In the genomic region with DNA sequence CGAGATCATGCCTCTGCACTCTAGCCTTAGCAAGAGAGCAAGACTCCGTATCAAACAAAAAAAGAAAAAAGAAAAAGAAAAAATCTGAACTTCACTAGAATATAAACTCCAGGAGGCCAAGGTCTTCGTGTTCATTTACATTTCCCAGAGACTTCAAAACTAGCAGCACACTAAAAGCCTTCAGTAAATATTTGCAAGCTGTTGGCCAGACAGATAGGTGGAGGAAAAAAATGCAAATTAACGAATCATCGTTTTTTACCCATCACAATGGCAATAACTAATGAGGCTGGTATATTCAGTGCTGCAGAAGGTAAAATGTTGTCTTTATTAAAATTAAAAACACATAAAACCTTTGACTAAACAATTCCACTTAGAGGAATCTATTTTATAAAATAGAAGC, we compare ENCODE assay signal across 15 cellular contexts.
DNase-seq lines count a peak whose midpoint lies in the region; ATAC-seq and TF ChIP-seq lines count a peak whose summit lies in the region.
"Had no signal": no experiment of that assay in that cellular context is flagged by ENCODE, and none has a peak within 500 bp of the region (broad histone marks: within the 10 kb centered on the region; RNA-seq: fewer than 3 reads in every experiment).

No MANE protein-coding gene starts in this region.

- H3K36me3 ChIP-seq in GM23338 (ENCODE audit: insufficient read depth) (no peaks in the 10 kb centered on the region), HUES6 (ENCODE audit: control insufficient read depth, insufficient read depth, low read length) (peaks cover 3% of the 10 kb centered on the region; the same call in 1 of the 2 replicates)
- H3K36me3 ChIP-seq: HAP-1 had no signal

- H2AFZ ChIP-seq in GM23338, result no peak overlapping the region

- no peaks in the 10 kb centered on the region for H3K9me3 ChIP-seq in HUES6 (ENCODE audit: control insufficient read depth, insufficient read depth, low read depth, low read length)
- H3K9me3 ChIP-seq: BLaER1 treated with 17β-estradiol and CSF1 and Interleukin-3, amounts not matched to agents 10 nM and 100 nM; HAP-1 had no signal

- H3K4me3 ChIP-seq in GM23338, result no peak overlapping the region
- H3K4me3 ChIP-seq in HUES6 (ENCODE audit: low read depth, low read length), result no peak overlapping the region
- H3K4me3 ChIP-seq: BLaER1 treated with 17β-estradiol and CSF1 and Interleukin-3, amounts not matched to agents 10 nM and 100 nM; HAP-1 had no signal

- no peaks in the 10 kb centered on the region for H3K27me3 ChIP-seq in GM23338 (ENCODE audit: insufficient read depth)
- H3K27me3 ChIP-seq in HUES6 (ENCODE audit: control insufficient read depth, insufficient read depth, low read length), result no peaks in the 10 kb centered on the region
- H3K27me3 ChIP-seq: BLaER1 treated with 17β-estradiol and CSF1 and Interleukin-3, amounts not matched to agents 10 nM and 100 nM had no signal

- no peak overlapping the region for H3K9ac ChIP-seq in HUES6 (ENCODE audit: low read length)

- H3K36me3 Mint-ChIP-seq in GM23338 (ENCODE audit: low read depth), result peaks cover 2% of the 10 kb centered on the region; the same call in 1 of the 3 replicates
- H3K36me3 Mint-ChIP-seq in WTC11, result no peaks in the 10 kb centered on the region
- no peaks in the 10 kb centered on the region for H3K36me3 Mint-ChIP-seq in activated T-helper 2 cell treated with anti-CD3 and anti-CD28 coated beads, Interferon-gamma antibody, Interleukin-2, Interleukin-4, amounts not matched to agents 10 μg/mL and 5 μg/mL and 100 μg/mL, durations not matched to agents 14 hours and 24 hours and 36 hours (ENCODE audit: low read depth)
- H3K36me3 Mint-ChIP-seq: IgD-negative memory B cell had no signal

- no peak overlapping the region for H3K4me2 ChIP-seq in GM23338
- H3K4me2 ChIP-seq: BLaER1 treated with 17β-estradiol and CSF1 and Interleukin-3, amounts not matched to agents 10 nM and 100 nM had no signal

- H3K27me3 Mint-ChIP-seq in GM23338 (ENCODE audit: insufficient read depth, low read depth, poor library complexity) (peaks cover 3% of the 10 kb centered on the region), WTC11 (ENCODE audit: low read depth) (no peaks in the 10 kb centered on the region)
- no peaks in the 10 kb centered on the region for H3K27me3 Mint-ChIP-seq in activated T-helper 2 cell treated with anti-CD3 and anti-CD28 coated beads, Interferon-gamma antibody, Interleukin-2, Interleukin-4, amounts not matched to agents 10 μg/mL and 5 μg/mL and 100 μg/mL, durations not matched to agents 14 hours and 24 hours and 36 hours (ENCODE audit: low read depth)
- H3K27me3 Mint-ChIP-seq: B cell, IgD-negative memory B cell had no signal

- no peaks in the 10 kb centered on the region for H3K79me2 ChIP-seq in GM23338 (replicated peaks; ENCODE audit: insufficient read depth)

- no peaks in the 10 kb centered on the region for H3K9me3 Mint-ChIP-seq in GM23338
- H3K9me3 Mint-ChIP-seq in WTC11, result no peaks in the 10 kb centered on the region
- no peaks in the 10 kb centered on the region for H3K9me3 Mint-ChIP-seq in activated T-helper 2 cell treated with anti-CD3 and anti-CD28 coated beads, Interferon-gamma antibody, Interleukin-2, Interleukin-4, amounts not matched to agents 10 μg/mL and 5 μg/mL and 100 μg/mL, durations not matched to agents 14 hours and 24 hours and 36 hours
- H3K9me3 Mint-ChIP-seq: CD8-positive, alpha-beta T cell; IgD-negative memory B cell had no signal

- H3K27ac Mint-ChIP-seq in GM23338 (0 out of 2 replicates have a peak overlapping the region, but pooled peaks have one; percentile 62), WTC11 (peak overlapping the region; percentile 90)
- no peak overlapping the region for H3K27ac Mint-ChIP-seq in activated T-helper 2 cell treated with anti-CD3 and anti-CD28 coated beads, Interferon-gamma antibody, Interleukin-2, Interleukin-4, amounts not matched to agents 10 μg/mL and 5 μg/mL and 100 μg/mL, durations not matched to agents 14 hours and 24 hours and 36 hours
- H3K27ac Mint-ChIP-seq: B cell; CD8-positive, alpha-beta T cell; IgD-negative memory B cell had no signal

- POLR2A ChIA-PET in WTC11 (lab: Charles Lee), result no interaction called here

- H3K27ac ChIP-seq in GM23338 (ENCODE audit: low read depth) (peak overlapping the region; percentile 66), HUES6 (ENCODE audit: low read depth, low read length) (peak overlapping the region; percentile 50; the same call in 1 of the 2 replicates)
- H3K27ac ChIP-seq: BLaER1 treated with 17β-estradiol and CSF1 and Interleukin-3, amounts not matched to agents 10 nM and 100 nM had no signal

- TF ChIP-seq CTCF in GM23338 (conservative IDR thresholded peaks at IDR 0.05; ENCODE audit: low read depth in 2 of 2) (no peak), WTC11 (IDR thresholded peaks at IDR 0.05) (no peak)

- H3K4me3 Mint-ChIP-seq in GM23338 (no peak overlapping the region), WTC11 (no peak overlapping the region)
- H3K4me3 Mint-ChIP-seq in activated T-helper 2 cell treated with anti-CD3 and anti-CD28 coated beads, Interferon-gamma antibody, Interleukin-2, Interleukin-4, amounts not matched to agents 10 μg/mL and 5 μg/mL and 100 μg/mL, durations not matched to agents 14 hours and 24 hours and 36 hours (ENCODE audit: low read depth), result no peak overlapping the region
- H3K4me3 Mint-ChIP-seq: B cell; CD8-positive, alpha-beta T cell; IgD-negative memory B cell had no signal

- H3K9me2 ChIP-seq in GM23338 (ENCODE audit: insufficient read depth), result no peaks in the 10 kb centered on the region

- peaks cover 9% of the 10 kb centered on the region; the same call in 1 of the 2 replicates for H3K4me1 ChIP-seq in GM23338 (ENCODE audit: insufficient read depth)
- peaks cover 10% of the 10 kb centered on the region; the same call in 1 of the 2 replicates for H3K4me1 ChIP-seq in HUES6 (ENCODE audit: control insufficient read depth, insufficient read depth, low read length)
- H3K4me1 ChIP-seq: BLaER1 treated with 17β-estradiol and CSF1 and Interleukin-3, amounts not matched to agents 10 nM and 100 nM; HAP-1 had no signal

- DNase-seq in GM23338 (ENCODE audit: low spot score), result no peak
- no peak for DNase-seq in WTC11 (ENCODE audit: low spot score)
- DNase-seq in left lobe of liver (ENCODE audit: low spot score), result no peak
- no peak for DNase-seq in activated T-helper 2 cell treated with anti-CD3 and anti-CD28 coated beads, Interferon-gamma antibody, Interleukin-2, Interleukin-4, amounts not matched to agents 10 μg/mL and 5 μg/mL and 100 μg/mL, durations not matched to agents 14 hours and 24 hours and 36 hours (ENCODE audit: low spot score)
- no peak for DNase-seq in activated CD4-positive, alpha-beta T cell treated with anti-CD3 and anti-CD28 coated beads, Interleukin-2, amount 50 U/mL, for 48 hours
- no peak for DNase-seq in NCI-H146 (lab: John Stamatoyannopoulos, UW)
- DNase-seq: 8988T; CD8-positive, alpha-beta T cell; KG1 had no signal

- intact Hi-C loops in activated T-helper 2 cell treated with anti-CD3 and anti-CD28 coated beads, Interferon-gamma antibody, Interleukin-2, Interleukin-4, amounts not matched to agents 10 μg/mL and 5 μg/mL and 100 μg/mL, durations not matched to agents 14 hours and 24 hours and 36 hours (cut with micrococcal nuclease), result no loop called here

- H3F3A ChIP-seq in GM23338 (replicated peaks; ENCODE audit: low read depth), result no peaks in the 10 kb centered on the region

- CTCF ChIA-PET in WTC11 (lab: Charles Lee), result interaction anchor here (0.5 to 1.7 kb wide), 6 partner anchors 40 to 245 kb away, joined by 3 to 47 read pairs (median 4); no protein-coding TSS in a partner anchor

- H4K20me1 ChIP-seq in GM23338 (replicated peaks; ENCODE audit: insufficient read depth), result no peaks in the 10 kb centered on the region; the same call in 1 of the 2 replicates

- ATAC-seq in GM23338 (no peak), WTC11 (no peak), left lobe of liver (peak; percentile 46), GM18907 (IDR thresholded peaks at IDR 0.05; ENCODE audit: unreplicated experiment) (no peak)
- ATAC-seq: CD8-positive, alpha-beta T cell had no signal

- H3K4me1 Mint-ChIP-seq in GM23338 (peaks cover 17% of the 10 kb centered on the region; the same call in 2 of the 3 replicates), WTC11 (peaks cover 15% of the 10 kb centered on the region)
- H3K4me1 Mint-ChIP-seq in activated T-helper 2 cell treated with anti-CD3 and anti-CD28 coated beads, Interferon-gamma antibody, Interleukin-2, Interleukin-4, amounts not matched to agents 10 μg/mL and 5 μg/mL and 100 μg/mL, durations not matched to agents 14 hours and 24 hours and 36 hours (ENCODE audit: low read depth), result peaks cover 6% of the 10 kb centered on the region
- H3K4me1 Mint-ChIP-seq: B cell had no signal

TF ChIP-seq in WTC11, 78 proteins besides CTCF, POLR2A, EP300 and RAD21:
- TF ChIP-seq ATF6 (CRISPR knock-in tag; IDR thresholded peaks at IDR 0.05) (no peak), ZNF219 (CRISPR knock-in tag; IDR thresholded peaks at IDR 0.05; ENCODE audit: borderline replicate concordance) (no peak), SMAD4 (CRISPR knock-in tag; IDR thresholded peaks at IDR 0.05) (no peak), ETV6 (CRISPR knock-in tag; IDR thresholded peaks at IDR 0.05) (no peak), GTF2I (CRISPR knock-in tag; conservative IDR thresholded peaks at IDR 0.05) (no peak)
- TF ChIP-seq, protein P1, sequence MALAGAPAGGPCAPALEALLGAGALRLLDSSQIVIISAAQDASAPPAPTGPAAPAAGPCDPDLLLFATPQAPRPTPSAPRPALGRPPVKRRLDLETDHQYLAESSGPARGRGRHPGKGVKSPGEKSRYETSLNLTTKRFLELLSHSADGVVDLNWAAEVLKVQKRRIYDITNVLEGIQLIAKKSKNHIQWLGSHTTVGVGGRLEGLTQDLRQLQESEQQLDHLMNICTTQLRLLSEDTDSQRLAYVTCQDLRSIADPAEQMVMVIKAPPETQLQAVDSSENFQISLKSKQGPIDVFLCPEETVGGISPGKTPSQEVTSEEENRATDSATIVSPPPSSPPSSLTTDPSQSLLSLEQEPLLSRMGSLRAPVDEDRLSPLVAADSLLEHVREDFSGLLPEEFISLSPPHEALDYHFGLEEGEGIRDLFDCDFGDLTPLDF (CRISPR knock-in tag; IDR thresholded peaks at IDR 0.05), result no peak
